8 cellular contexts compared by ENCODE assay signal in the genomic region with DNA sequence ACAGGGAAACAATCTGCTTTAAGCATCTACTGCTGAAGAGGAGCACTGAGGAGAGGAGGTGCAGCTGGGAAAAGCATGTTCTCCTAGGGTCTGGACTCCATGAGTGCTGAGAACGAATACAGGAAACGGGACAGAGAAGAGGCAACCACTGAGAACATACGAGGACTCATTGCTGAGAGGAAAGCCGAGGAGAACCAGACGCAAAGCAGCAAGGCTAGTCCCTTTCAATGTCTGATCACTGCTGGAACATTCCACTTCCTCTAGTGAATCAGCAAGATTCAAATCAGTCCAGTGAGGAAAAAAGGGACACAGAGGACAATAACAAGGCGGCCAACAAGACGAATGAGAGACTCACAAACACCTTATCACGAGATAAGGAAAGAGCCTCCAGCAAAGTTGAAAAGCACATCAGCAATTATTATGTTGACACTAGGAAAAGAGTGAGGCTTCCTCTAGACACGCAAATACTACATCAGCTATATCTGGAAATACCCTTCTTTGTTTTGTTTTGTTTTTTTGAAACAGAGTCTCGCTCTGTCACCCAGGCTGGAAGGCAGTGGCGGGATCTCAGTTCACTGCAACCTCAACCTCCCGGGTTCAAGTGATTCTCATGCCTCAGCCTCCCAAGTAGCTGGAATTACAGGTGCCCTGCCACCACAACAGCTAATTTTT. TPM values are rescaled to one million over a fixed set of nuclear protein-coding genes. Genes with fewer than 3 reads are reported as not detected.
DNase-seq lines count a peak whose midpoint lies in the region; ATAC-seq, FAIRE-seq and TF ChIP-seq lines count a peak whose summit lies in the region.

No MANE protein-coding gene starts in this region.

- FAIRE-seq in GM18507 (lab: Jason Lieb, UNC): peak; percentile 45

- H3K4me1 Mint-ChIP-seq in activated T-helper 2 cell treated with anti-CD3 and anti-CD28 coated beads, Interferon-gamma antibody, Interleukin-2, Interleukin-4, amounts not matched to agents 10 μg/mL and 5 μg/mL and 100 μg/mL, durations not matched to agents 14 hours and 24 hours and 36 hours (ENCODE audit: low read depth): peaks cover 9% of the 10 kb centered on the region

- H3K36me3 ChIP-seq in left ventricle myocardium inferior (peaks cover 87% of the 10 kb centered on the region), spleen (peaks cover 8 to 100% (median 72%) of the 10 kb centered on the region in 6 donors)

- H3K9me3 ChIP-seq in left ventricle myocardium inferior (replicated peaks): no peaks in the 10 kb centered on the region
- no peaks in the 10 kb centered on the region for H3K9me3 ChIP-seq in spleen

- H3K27me3 ChIP-seq in left ventricle myocardium inferior (ENCODE audit: low read depth) (no peaks in the 10 kb centered on the region), spleen (replicated peaks in 1 of 7) (no peaks in the 10 kb centered on the region)

- WGBS in spleen, 5 donors: 38 to 55% (median 43%) methylated on average over 12 of the region's 12 CpGs

- DNase-seq in GM18507 (ENCODE audit: extremely low spot score, insufficient read length, low read depth) (no peak), left ventricle myocardium inferior (no peak), spleen (no peak), NCI-H69 (lab: John Stamatoyannopoulos, UW) (no peak), NCI-H1092 (lab: John Stamatoyannopoulos, UW) (no peak)
- DNase-seq in activated T-helper 2 cell treated with anti-CD3 and anti-CD28 coated beads, Interferon-gamma antibody, Interleukin-2, Interleukin-4, amounts not matched to agents 10 μg/mL and 5 μg/mL and 100 μg/mL, durations not matched to agents 14 hours and 24 hours and 36 hours (ENCODE audit: low spot score): no peak

- intact Hi-C loops in activated T-helper 2 cell treated with anti-CD3 and anti-CD28 coated beads, Interferon-gamma antibody, Interleukin-2, Interleukin-4, amounts not matched to agents 10 μg/mL and 5 μg/mL and 100 μg/mL, durations not matched to agents 14 hours and 24 hours and 36 hours (cut with micrococcal nuclease): no loop called here
- intact Hi-C loops in left ventricle myocardium inferior (cut with micrococcal nuclease) (loop anchor here (10.0 kb wide), 1 partner anchor 46 kb away; no protein-coding TSS in a partner anchor), spleen (cut with DNase I; ENCODE audit: low total_unique reads) (no loop called here)

- ATAC-seq in GM18502 (IDR thresholded peaks at IDR 0.05; ENCODE audit: poor library complexity, unreplicated experiment) (no peak), GM21723 (IDR thresholded peaks at IDR 0.05; ENCODE audit: unreplicated experiment) (no peak)

- no peak for TF ChIP-seq POLR2A in spleen (IDR thresholded peaks at IDR 0.05)

- H3K4me3 Mint-ChIP-seq in activated T-helper 2 cell treated with anti-CD3 and anti-CD28 coated beads, Interferon-gamma antibody, Interleukin-2, Interleukin-4, amounts not matched to agents 10 μg/mL and 5 μg/mL and 100 μg/mL, durations not matched to agents 14 hours and 24 hours and 36 hours (ENCODE audit: low read depth): no peak overlapping the region

- H3K4me3 ChIP-seq in left ventricle myocardium inferior (no peak overlapping the region), spleen (no peak overlapping the region)

- H3K4me1 ChIP-seq in left ventricle myocardium inferior (peaks cover 15% of the 10 kb centered on the region), spleen (peaks cover 3 to 41% (median 12%) of the 10 kb centered on the region in 6 donors)

- H3K27ac ChIP-seq in left ventricle myocardium inferior (replicated peaks): peak overlapping the region; percentile 75
- H3K27ac ChIP-seq in spleen: peak overlapping the region; percentile 30 to 78 (median 68)

- peaks cover 49% of the 10 kb centered on the region for H3K36me3 Mint-ChIP-seq in activated T-helper 2 cell treated with anti-CD3 and anti-CD28 coated beads, Interferon-gamma antibody, Interleukin-2, Interleukin-4, amounts not matched to agents 10 μg/mL and 5 μg/mL and 100 μg/mL, durations not matched to agents 14 hours and 24 hours and 36 hours (ENCODE audit: low read depth)

- no peaks in the 10 kb centered on the region for H3K9me3 Mint-ChIP-seq in activated T-helper 2 cell treated with anti-CD3 and anti-CD28 coated beads, Interferon-gamma antibody, Interleukin-2, Interleukin-4, amounts not matched to agents 10 μg/mL and 5 μg/mL and 100 μg/mL, durations not matched to agents 14 hours and 24 hours and 36 hours

- H3K27ac Mint-ChIP-seq in activated T-helper 2 cell treated with anti-CD3 and anti-CD28 coated beads, Interferon-gamma antibody, Interleukin-2, Interleukin-4, amounts not matched to agents 10 μg/mL and 5 μg/mL and 100 μg/mL, durations not matched to agents 14 hours and 24 hours and 36 hours: peak overlapping the region; percentile 64

- H3K27me3 Mint-ChIP-seq in activated T-helper 2 cell treated with anti-CD3 and anti-CD28 coated beads, Interferon-gamma antibody, Interleukin-2, Interleukin-4, amounts not matched to agents 10 μg/mL and 5 μg/mL and 100 μg/mL, durations not matched to agents 14 hours and 24 hours and 36 hours (ENCODE audit: low read depth): no peaks in the 10 kb centered on the region

- TF ChIP-seq CTCF in left ventricle myocardium inferior (IDR thresholded peaks at IDR 0.05; ENCODE audit: borderline replicate concordance) (no peak), spleen (IDR thresholded peaks at IDR 0.05 in 8 of 11, conservative IDR thresholded peaks at IDR 0.05 in 3 of 11) (no peak)

RNA-seq across cellular contexts. Expression of a gene that starts 41.6 kb away (rescaled TPM):
- 36.4 and 38.5 TPM in 2 replicates for total RNA-seq in activated T-helper 2 cell treated with anti-CD3 and anti-CD28 coated beads, Interferon-gamma antibody, Interleukin-2, Interleukin-4, amounts not matched to agents 10 μg/mL and 5 μg/mL and 100 μg/mL, durations not matched to agents 14 hours and 24 hours and 36 hours
- total RNA-seq in left ventricle myocardium inferior (29.9 TPM), spleen (100 to 1,000 TPM in 6 of 7 donors, 10 to 100 TPM in 1; 70.1 to 153 (median 111) TPM)
- 10 to 100 TPM in 1 of 3 donors, 1 to 10 TPM in 2; 5.3 to 12.7 (median 5.5) TPM for polyA plus RNA-seq in spleen

RNA-seq across cellular contexts. Expression of a gene that starts 41.7 kb away (rescaled TPM):
- 5.4 and 6.0 TPM in 2 replicates for total RNA-seq in activated T-helper 2 cell treated with anti-CD3 and anti-CD28 coated beads, Interferon-gamma antibody, Interleukin-2, Interleukin-4, amounts not matched to agents 10 μg/mL and 5 μg/mL and 100 μg/mL, durations not matched to agents 14 hours and 24 hours and 36 hours
- total RNA-seq in left ventricle myocardium inferior: 6.7 TPM
- 10 to 100 TPM in 6 of 7 donors, 1 to 10 TPM in 1; 7.5 to 24.7 (median 16.3) TPM for total RNA-seq in spleen
- 10 to 100 TPM in 2 of 3 donors, 1 to 10 TPM in 1; 9.7 to 14.7 (median 11.0) TPM for polyA plus RNA-seq in spleen
